Comparison of ENCODE assay signal across 2 cellular contexts in genomic region chr1:64546018-64546417, GRCh38.
TF ChIP-seq lines count a peak whose summit lies in the region.

No MANE protein-coding gene starts in this region.

TF ChIP-seq in SK-N-SH treated with all-trans-retinoic acid at 6 μM for 48 hours, 23 proteins besides CTCF, POLR2A, EP300 and RAD21 (continued from another document):
- TF ChIP-seq PATZ1 (CRISPR knock-in tag; IDR thresholded peaks at IDR 0.05; ENCODE audit: borderline replicate concordance) (no peak), ESRRG (CRISPR knock-in tag; IDR thresholded peaks at IDR 0.05) (no peak), TCF4 (CRISPR knock-in tag; IDR thresholded peaks at IDR 0.05; ENCODE audit: borderline replicate concordance) (no peak), ISL1 (CRISPR knock-in tag; IDR thresholded peaks at IDR 0.05) (peak; percentile 63)
TF ChIP-seq in SK-N-SH treated with all-trans-retinoic acid at 6 μM for 48 hours: peak in this region for 1.

TF ChIP-seq in SK-N-SH, 30 proteins besides CTCF, POLR2A, EP300 and RAD21 (continued from another document):
- TF ChIP-seq EZH2phosphoT487 (IDR thresholded peaks at IDR 0.05; ENCODE audit: borderline replicate concordance, low read depth) (no peak), TCF12 (IDR thresholded peaks at IDR 0.05) (no peak), USF2 (IDR thresholded peaks at IDR 0.05; ENCODE audit: borderline replicate concordance, low read depth, low read length) (no peak), MEF2A (IDR thresholded peaks at IDR 0.05; ENCODE audit: borderline replicate concordance, low read depth) (no peak), TEAD4 (IDR thresholded peaks at IDR 0.05; ENCODE audit: borderline replicate concordance, insufficient read depth) (no peak), FOSL2 (IDR thresholded peaks at IDR 0.05; ENCODE audit: borderline replicate concordance, low read depth) (no peak), SIN3A (IDR thresholded peaks at IDR 0.05; ENCODE audit: borderline replicate concordance, low read depth, low read length) (no peak)
- TF ChIP-seq, protein P1, sequence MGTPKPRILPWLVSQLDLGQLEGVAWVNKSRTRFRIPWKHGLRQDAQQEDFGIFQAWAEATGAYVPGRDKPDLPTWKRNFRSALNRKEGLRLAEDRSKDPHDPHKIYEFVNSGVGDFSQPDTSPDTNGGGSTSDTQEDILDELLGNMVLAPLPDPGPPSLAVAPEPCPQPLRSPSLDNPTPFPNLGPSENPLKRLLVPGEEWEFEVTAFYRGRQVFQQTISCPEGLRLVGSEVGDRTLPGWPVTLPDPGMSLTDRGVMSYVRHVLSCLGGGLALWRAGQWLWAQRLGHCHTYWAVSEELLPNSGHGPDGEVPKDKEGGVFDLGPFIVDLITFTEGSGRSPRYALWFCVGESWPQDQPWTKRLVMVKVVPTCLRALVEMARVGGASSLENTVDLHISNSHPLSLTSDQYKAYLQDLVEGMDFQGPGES (IDR thresholded peaks at IDR 0.05; ENCODE audit: low read depth, low read length): no peak
